In the genomic region with DNA sequence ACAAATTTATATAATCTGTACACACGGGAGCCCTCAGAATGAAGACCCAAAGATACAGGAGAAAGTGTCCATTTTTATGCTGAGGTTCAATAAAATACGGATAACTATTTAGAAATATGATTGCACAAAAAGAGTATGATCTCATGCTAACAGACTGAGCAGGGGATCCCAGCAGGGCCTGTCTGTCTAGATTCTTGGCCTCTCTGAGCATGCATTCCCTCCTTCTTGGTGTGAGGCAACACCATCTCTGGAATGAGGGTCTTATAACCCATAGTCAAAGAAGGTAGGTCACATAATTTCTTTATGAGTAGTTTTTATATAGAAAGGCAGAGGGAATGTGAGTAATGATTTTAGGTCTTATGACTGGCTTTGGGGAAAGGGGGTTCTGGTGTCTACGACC, we compare ENCODE assay signal across 31 cellular contexts.
"Had no signal": no experiment of that assay in that cellular context is flagged by ENCODE, and none has a peak within 500 bp of the region (broad histone marks: within the 10 kb centered on the region; RNA-seq: fewer than 3 reads in every experiment).

No MANE protein-coding gene starts in this region.

- H3K27me3 ChIP-seq: neural progenitor cell, ovary, right lobe of liver, sigmoid colon, spleen, suprapubic skin, testis, tibial artery, transverse colon, upper lobe of left lung, vagina had no signal

- H3K9me3 ChIP-seq: ovary, psoas muscle, right lobe of liver, sigmoid colon, spleen, suprapubic skin, testis, tibial artery, transverse colon, upper lobe of left lung, vagina had no signal

- H3K27ac ChIP-seq: neural progenitor cell, ovary, parathyroid adenoma, psoas muscle, right lobe of liver, sigmoid colon, skin epidermis, spleen, suprapubic skin, testis, tibial artery, transverse colon, upper lobe of left lung, vagina had no signal

- H3K27ac Mint-ChIP-seq: natural killer cell; nephron; neural progenitor cell; progenitor cell of endocrine pancreas; stimulated activated memory B cell treated with anti-CD40 and anti-IgM and Interleukin-4, amounts not matched to agents 10 μg/mL and 1 μg/mL and 100 μg/mL, for 72 hours; stimulated activated naive CD8-positive, alpha-beta T cell treated with anti-CD3 and anti-CD28 coated beads, Interleukin-15, amount 100 ng/mL, for 72 hours had no signal

- DNase-seq: natural killer cell; occipital lobe; ovary; posterior cingulate gyrus; psoas muscle; right cardiac atrium; right lobe of liver; sigmoid colon; spleen; stimulated activated CD4-positive, alpha-beta T cell treated with anti-CD3 and anti-CD28 coated beads, Interleukin-12 subunit alpha, Interleukin-12 subunit beta, amount 100 ng/mL, for 4 hours; stimulated activated CD4-positive, alpha-beta T cell treated with anti-CD3 and anti-CD28 coated beads, Interleukin-1b, Interleukin-23, amount 100 ng/mL, for 48 hours; stimulated activated CD4-positive, alpha-beta T cell treated with anti-CD3 and anti-CD28 coated beads, Interleukin-4, amount 100 ng/mL, for 1 hour; stimulated activated CD4-positive, alpha-beta T cell treated with anti-CD3 and anti-CD28 coated beads, Interleukin-4, amount 100 ng/mL, for 4 hours; stimulated activated CD8-positive, alpha-beta memory T cell treated with anti-CD3 and anti-CD28 coated beads, Interleukin-4, amount 100 ng/mL, for 48 hours; stimulated activated naive CD4-positive, alpha-beta T cell; stimulated activated naive CD8-positive, alpha-beta T cell treated with anti-CD3 and anti-CD28 coated beads, Interleukin-15, amount 100 ng/mL, for 72 hours; stimulated activated naive CD8-positive, alpha-beta T cell treated with anti-CD3 and anti-CD28 coated beads, Interleukin-15, Interleukin-2, amounts not matched to agents 100 U/mL and 50 U/mL, for 24 hours; substantia nigra; testis; tibial artery; transverse colon; upper lobe of left lung had no signal

- H2AFZ ChIP-seq: neural progenitor cell, parathyroid adenoma had no signal

- H3K4me3 Mint-ChIP-seq: natural killer cell; nephron; neural progenitor cell; stimulated activated memory B cell treated with anti-CD40 and anti-IgM and Interleukin-4, amounts not matched to agents 10 μg/mL and 1 μg/mL and 100 μg/mL, for 72 hours; stimulated activated naive CD8-positive, alpha-beta T cell treated with anti-CD3 and anti-CD28 coated beads, Interleukin-15, amount 100 ng/mL, for 72 hours had no signal

- H3K79me2 ChIP-seq: parathyroid adenoma had no signal

- H3K4me2 ChIP-seq: neural progenitor cell, smooth muscle cell had no signal

- H3K36me3 ChIP-seq: neural progenitor cell, ovary, right lobe of liver, transverse colon, vagina had no signal

- H3K27me3 Mint-ChIP-seq: progenitor cell of endocrine pancreas; stimulated activated memory B cell treated with anti-CD40 and anti-IgM and Interleukin-4, amounts not matched to agents 10 μg/mL and 1 μg/mL and 100 μg/mL, for 72 hours; stimulated activated naive CD8-positive, alpha-beta T cell treated with anti-CD3 and anti-CD28 coated beads, Interleukin-15, amount 100 ng/mL, for 72 hours had no signal

- H3K4me3 ChIP-seq: neural progenitor cell, ovary, psoas muscle, right lobe of liver, sigmoid colon, skin epidermis, smooth muscle cell, spleen, suprapubic skin, testis, tibial artery, transverse colon, upper lobe of left lung, vagina had no signal

- H3K9me3 Mint-ChIP-seq: natural killer cell; nephron; neural progenitor cell; stimulated activated memory B cell treated with anti-CD40 and anti-IgM and Interleukin-4, amounts not matched to agents 10 μg/mL and 1 μg/mL and 100 μg/mL, for 72 hours; stimulated activated naive CD8-positive, alpha-beta T cell treated with anti-CD3 and anti-CD28 coated beads, Interleukin-15, amount 100 ng/mL, for 72 hours had no signal

- H3K9ac ChIP-seq: neural progenitor cell, parathyroid adenoma had no signal

- H3K36me3 Mint-ChIP-seq: natural killer cell had no signal

- H3K4me1 ChIP-seq: parathyroid adenoma had no signal
